Comparison of ENCODE assay signal across 32 cellular contexts in the genomic region with DNA sequence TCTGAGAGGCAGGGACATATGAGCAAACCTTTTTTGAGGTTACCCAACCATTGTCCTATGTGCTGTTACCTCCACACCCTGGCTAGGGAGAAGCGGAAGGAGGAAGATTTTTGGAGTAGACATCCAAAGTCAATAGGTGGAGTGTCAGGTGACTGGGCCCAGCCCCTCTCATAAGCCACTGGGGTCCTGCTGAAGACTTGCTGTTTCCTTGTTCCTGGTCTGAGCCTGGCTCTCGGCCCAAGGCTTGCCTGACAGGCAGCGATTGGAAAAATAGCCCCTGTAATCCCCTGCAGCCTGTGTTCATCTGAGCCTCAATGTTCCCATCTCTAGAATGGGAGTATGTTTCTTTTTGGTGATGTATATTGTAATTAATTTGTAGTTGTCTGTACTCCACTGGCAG. TPM values are rescaled to one million over a fixed set of nuclear protein-coding genes. Genes with fewer than 3 reads are reported as not detected.
DNase-seq lines count a peak whose midpoint lies in the region; ATAC-seq, FAIRE-seq and TF ChIP-seq lines count a peak whose summit lies in the region.
"Had no signal": no experiment of that assay in that cellular context is flagged by ENCODE, and none has a peak within 500 bp of the region (broad histone marks: within the 10 kb centered on the region; RNA-seq: fewer than 3 reads in every experiment).

No MANE protein-coding gene starts in this region.

- no peak overlapping the region for H2BK12ac ChIP-seq in H1 (ENCODE audit: low read depth, low read length)

- H3K4me3 Mint-ChIP-seq in natural killer cell treated with Interleukin-12 subunit alpha and Interleukin-12 subunit beta and Interleukin-15 and Interleukin-18, amount 100 ng/mL, for 72 hours: no peak overlapping the region
- H3K4me3 Mint-ChIP-seq: activated CD4-positive, alpha-beta memory T cell treated with anti-CD3 and anti-CD28 coated beads for 36 hours; activated naive CD8-positive, alpha-beta T cell treated with anti-CD3 and anti-CD28 coated beads for 36 hours; CD4-positive, CD25-positive, alpha-beta regulatory T cell; dendritic cell treated with granulocyte-macrophage colony-stimulating factor and Interleukin-4, amounts not matched to agents 40 ng/mL and 50 ng/mL, for 4 days; GM23338; neural progenitor cell; stimulated activated naive B cell treated with anti-CD40 and anti-IgM and Interleukin-4, amounts not matched to agents 10 μg/mL and 1 μg/mL and 100 μg/mL, for 72 hours had no signal

- TF ChIP-seq RAD21 in H1 (IDR thresholded peaks at IDR 0.05 in 1 of 2, conservative IDR thresholded peaks at IDR 0.05 in 1 of 2; ENCODE audit: low read depth in 2 of 2, low read length in 2 of 2): no peak

- no peaks in the 10 kb centered on the region for H4K20me1 ChIP-seq in OCI-LY3 (ENCODE audit: insufficient read depth, low read length)
- no peaks in the 10 kb centered on the region for H4K20me1 ChIP-seq in H1 (replicated peaks in 1 of 2; ENCODE audit: control insufficient read depth in 1 of 2, insufficient read depth in 2 of 2, low read length in 2 of 2)

- H3K56ac ChIP-seq in H1 (replicated peaks; ENCODE audit: insufficient read length, low read depth, low read length): no peak overlapping the region

- H2BK5ac ChIP-seq in H1 (ENCODE audit: low read depth, low read length): no peak overlapping the region

- no peak overlapping the region for H3K23ac ChIP-seq in H1 (ENCODE audit: insufficient read length)

- H3K4ac ChIP-seq in H1 (replicated peaks; ENCODE audit: insufficient read length, low read depth, low read length): no peak overlapping the region

- no peak overlapping the region for H2AK5ac ChIP-seq in H1 (ENCODE audit: low read depth, low read length)

- no peak overlapping the region for H2BK15ac ChIP-seq in H1 (ENCODE audit: low read length)

- H2BK120ac ChIP-seq in H1 (replicated peaks; ENCODE audit: low read depth, low read length): no peak overlapping the region

- H4K5ac ChIP-seq in H1 (ENCODE audit: insufficient read length, low read depth, low read length): no peak overlapping the region

- no peak overlapping the region for H2BK20ac ChIP-seq in H1 (ENCODE audit: low read length)

- no peak for DNase-seq in H1 (ENCODE audit: low read depth in 1 of 2, low spot score in 2 of 2)
- DNase-seq in lung (ENCODE audit: low spot score): peak; percentile 63
- no peak for DNase-seq in suprapubic skin (ENCODE audit: low spot score in 2 of 2)
- DNase-seq in T-helper 9 cell: no peak
- DNase-seq in natural killer cell treated with Interleukin-12 subunit alpha and Interleukin-12 subunit beta and Interleukin-15 and Interleukin-18, amount 100 ng/mL, for 72 hours (ENCODE audit: low spot score): no peak
- DNase-seq: activated CD4-positive, alpha-beta memory T cell treated with anti-CD3 and anti-CD28 coated beads for 36 hours; activated effector memory CD4-positive, alpha-beta T cell treated with anti-CD3 and anti-CD28 coated beads, Interleukin-2, amount 50 U/mL, for 16 hours; activated naive CD8-positive, alpha-beta T cell treated with anti-CD3 and anti-CD28 coated beads for 36 hours; activated T-cell treated with anti-CD3 and anti-CD28 coated beads for 4 hours; aorta; CD4-positive, CD25-positive, alpha-beta regulatory T cell; IMR-90; NCI-H1105 treated with DMSO at 0.1 percent for 48 hours; NCI-H2081; NCI-H2227 treated with DMSO at 0.1 percent for 48 hours; NCI-H526 treated with DMSO at 0.1 percent for 48 hours; posterior cingulate gyrus; SJCRH30; stimulated activated CD4-positive, alpha-beta T cell treated with anti-CD3 and anti-CD28 coated beads, Interleukin-15, amount 100 ng/mL, for 24 hours; stimulated activated naive B cell treated with anti-CD40 and anti-IgM and Interleukin-4, amounts not matched to agents 10 μg/mL and 1 μg/mL and 100 μg/mL, for 72 hours had no signal

- H3K9me3 Mint-ChIP-seq in natural killer cell treated with Interleukin-12 subunit alpha and Interleukin-12 subunit beta and Interleukin-15 and Interleukin-18, amount 100 ng/mL, for 72 hours: no peaks in the 10 kb centered on the region
- H3K9me3 Mint-ChIP-seq: activated CD4-positive, alpha-beta memory T cell treated with anti-CD3 and anti-CD28 coated beads for 36 hours; activated naive CD8-positive, alpha-beta T cell treated with anti-CD3 and anti-CD28 coated beads for 36 hours; dendritic cell treated with granulocyte-macrophage colony-stimulating factor and Interleukin-4, amounts not matched to agents 40 ng/mL and 50 ng/mL, for 4 days; GM23338; neural progenitor cell had no signal

- peaks cover 7 to 17% of the 10 kb centered on the region in 2 donors for H3K4me1 Mint-ChIP-seq in natural killer cell treated with Interleukin-12 subunit alpha and Interleukin-12 subunit beta and Interleukin-15 and Interleukin-18, amount 100 ng/mL, for 72 hours (ENCODE audit: low read depth in 2 of 2)
- H3K4me1 Mint-ChIP-seq: CD4-positive, CD25-positive, alpha-beta regulatory T cell; GM23338 had no signal

- no peak overlapping the region for H3K4me3 ChIP-seq in OCI-LY3 (ENCODE audit: low read length)
- H3K4me3 ChIP-seq in H1 (ENCODE audit: extremely low read depth in 1 of 4, insufficient read depth in 2 of 4, low read depth in 3 of 4, low read length in 4 of 4): no peak overlapping the region
- H3K4me3 ChIP-seq in lung: no peak overlapping the region
- no peak overlapping the region for H3K4me3 ChIP-seq in suprapubic skin
- H3K4me3 ChIP-seq in gastroesophageal sphincter: no peak overlapping the region
- H3K4me3 ChIP-seq: GM23338, neural progenitor cell, SJCRH30 had no signal

- H3K27me3 ChIP-seq in OCI-LY3 (ENCODE audit: low read depth, low read length): no peaks in the 10 kb centered on the region
- H3K27me3 ChIP-seq in H1 (replicated peaks in 1 of 4; ENCODE audit: control insufficient read depth in 3 of 4, extremely low read depth in 1 of 4, insufficient read depth in 3 of 4, low read length in 3 of 4): peaks cover 0 to 3% (median 0%) of the 10 kb centered on the region in 4 experiments; a peak in 1 of 7 replicates
- no peaks in the 10 kb centered on the region for H3K27me3 ChIP-seq in lung (ENCODE audit: control insufficient read depth, insufficient read depth)
- no peaks in the 10 kb centered on the region for H3K27me3 ChIP-seq in suprapubic skin
- peaks cover 4% of the 10 kb centered on the region for H3K27me3 ChIP-seq in gastroesophageal sphincter
- H3K27me3 ChIP-seq: neural progenitor cell, SJCRH30 had no signal

- no peak overlapping the region for H4K91ac ChIP-seq in H1 (replicated peaks; ENCODE audit: insufficient read length, low read length)

- FAIRE-seq in H1 (lab: Jason Lieb, UNC): no peak
- FAIRE-seq: endometrium had no signal

- H3K79me1 ChIP-seq in H1 (ENCODE audit: low read depth, low read length): no peaks in the 10 kb centered on the region

- H3K27me3 Mint-ChIP-seq in natural killer cell treated with Interleukin-12 subunit alpha and Interleukin-12 subunit beta and Interleukin-15 and Interleukin-18, amount 100 ng/mL, for 72 hours: peaks cover 0 to 7% of the 10 kb centered on the region in 2 donors
- H3K27me3 Mint-ChIP-seq: activated naive CD8-positive, alpha-beta T cell treated with anti-CD3 and anti-CD28 coated beads for 36 hours; CD4-positive, CD25-positive, alpha-beta regulatory T cell; stimulated activated naive B cell treated with anti-CD40 and anti-IgM and Interleukin-4, amounts not matched to agents 10 μg/mL and 1 μg/mL and 100 μg/mL, for 72 hours had no signal

- TF ChIP-seq POLR2A in H1 (IDR thresholded peaks at IDR 0.05; ENCODE audit: control extremely low read depth in 1 of 2, low read depth in 2 of 2, low read length in 2 of 2) (no peak), suprapubic skin (IDR thresholded peaks at IDR 0.05) (no peak), gastroesophageal sphincter (IDR thresholded peaks at IDR 0.05) (no peak)

- H3K9ac ChIP-seq in OCI-LY3 (ENCODE audit: low read length) (peak overlapping the region; percentile 88), H1 (replicated peaks in 1 of 4; ENCODE audit: extremely low read depth in 1 of 4, low read depth in 3 of 4, low read length in 3 of 4) (no peak overlapping the region)
- H3K9ac ChIP-seq: neural progenitor cell had no signal

- POLR2A ChIA-PET in H1 (lab: Charles Lee; ENCODE audit: partially characterized antibody): no interaction called here

- no peaks in the 10 kb centered on the region for H3K79me2 ChIP-seq in OCI-LY3 (ENCODE audit: low read length)
- H3K79me2 ChIP-seq in H1 (ENCODE audit: control insufficient read depth in 1 of 2, insufficient read depth in 2 of 2, low read length in 2 of 2): no peaks in the 10 kb centered on the region

- H3K27ac Mint-ChIP-seq in natural killer cell treated with Interleukin-12 subunit alpha and Interleukin-12 subunit beta and Interleukin-15 and Interleukin-18, amount 100 ng/mL, for 72 hours: no peak overlapping the region
- H3K27ac Mint-ChIP-seq: activated CD4-positive, alpha-beta memory T cell treated with anti-CD3 and anti-CD28 coated beads for 36 hours; activated naive CD8-positive, alpha-beta T cell treated with anti-CD3 and anti-CD28 coated beads for 36 hours; GM23338; neural progenitor cell; stimulated activated naive B cell treated with anti-CD40 and anti-IgM and Interleukin-4, amounts not matched to agents 10 μg/mL and 1 μg/mL and 100 μg/mL, for 72 hours had no signal

- TF ChIP-seq CTCF in OCI-LY3 (IDR thresholded peaks at IDR 0.05; ENCODE audit: low read depth, low read length): no peak
- no peak for TF ChIP-seq CTCF in H1 (IDR thresholded peaks at IDR 0.05; ENCODE audit: control extremely low read depth in 1 of 3, insufficient read depth in 1 of 3, low read depth in 1 of 3, low read length in 3 of 3)
- no peak for TF ChIP-seq CTCF in lung (IDR thresholded peaks at IDR 0.05; ENCODE audit: control extremely low read depth, extremely low read depth)
- no peak for TF ChIP-seq CTCF in suprapubic skin (IDR thresholded peaks at IDR 0.05)
- TF ChIP-seq CTCF in gastroesophageal sphincter (IDR thresholded peaks at IDR 0.05): no peak

- H3K36me3 ChIP-seq in OCI-LY3 (replicated peaks; ENCODE audit: low read depth, low read length): peaks cover 9% of the 10 kb centered on the region
- H3K36me3 ChIP-seq in H1 (ENCODE audit: control insufficient read depth in 2 of 4, insufficient read depth in 4 of 4, low read length in 3 of 4): no peaks in the 10 kb centered on the region
- no peaks in the 10 kb centered on the region for H3K36me3 ChIP-seq in lung (ENCODE audit: control insufficient read depth in 2 of 2, insufficient read depth in 2 of 2, low read length in 2 of 2)
- H3K36me3 ChIP-seq in suprapubic skin: no peaks in the 10 kb centered on the region
- no peaks in the 10 kb centered on the region for H3K36me3 ChIP-seq in gastroesophageal sphincter
- H3K36me3 ChIP-seq: neural progenitor cell, SJCRH30 had no signal

- TF ChIP-seq EP300 in H1 (IDR thresholded peaks at IDR 0.05; ENCODE audit: borderline replicate concordance in 1 of 2, low read depth in 2 of 2, low read length in 2 of 2) (no peak), suprapubic skin (IDR thresholded peaks at IDR 0.05) (no peak), gastroesophageal sphincter (IDR thresholded peaks at IDR 0.05) (no peak)

- no peak overlapping the region for H4K8ac ChIP-seq in H1 (ENCODE audit: extremely low read depth, insufficient read depth, low read length)

- 87% methylated on average over 3 of the region's 3 CpGs; no CpG with 5 or more reads in 1 of the 2 experiments for WGBS in H1 (ENCODE audit: extremely low coverage in 1 of 2, insufficient coverage in 1 of 2, insufficient read length in 1 of 2, insufficient replicate concordance in 2 of 2, low coverage in 1 of 2, low lambda C conversion rate in 2 of 2, missing lambda C conversion rate in 1 of 2), 2 experiments
- WGBS in lung, 2 donors: 73 to 87% methylated on average over 3 of the region's 3 CpGs
- WGBS in suprapubic skin: 86% methylated on average over 3 of the region's 3 CpGs
- WGBS in gastroesophageal sphincter (ENCODE audit: low coverage in 1 of 2), 2 donors: 77 to 100% methylated on average over 3 of the region's 3 CpGs

- H2AFZ ChIP-seq in OCI-LY3 (ENCODE audit: low read depth, low read length) (peak overlapping the region; percentile 56; the same call in 1 of the 2 replicates), H1 (ENCODE audit: low read length) (no peak overlapping the region)
- H2AFZ ChIP-seq: GM23338, neural progenitor cell had no signal

- H3K27ac ChIP-seq in OCI-LY3 (ENCODE audit: low read length) (peak overlapping the region; percentile 96), H1 (ENCODE audit: low read depth, low read length) (no peak overlapping the region), lung (ENCODE audit: low read depth in 1 of 2, low read length in 1 of 2) (peak overlapping the region in 1 of 2 donors; percentile 1), suprapubic skin (peak overlapping the region; percentile 39), gastroesophageal sphincter (no peak overlapping the region)
- H3K27ac ChIP-seq: neural progenitor cell, SJCRH30 had no signal

- H3K23me2 ChIP-seq in H1 (ENCODE audit: low read depth, low read length): no peaks in the 10 kb centered on the region

- ATAC-seq in lung (ENCODE audit: insufficient read depth, low FRiP score): peak; percentile 29
- ATAC-seq in HG02870 (IDR thresholded peaks at IDR 0.05; ENCODE audit: unreplicated experiment): no peak
- no peak for ATAC-seq in natural killer cell treated with Interleukin-12 subunit alpha and Interleukin-12 subunit beta and Interleukin-15 and Interleukin-18, amount 100 ng/mL, for 72 hours
- no peak for ATAC-seq in gastroesophageal sphincter
- ATAC-seq: GM23338; stimulated activated naive B cell treated with anti-CD40 and anti-IgM and Interleukin-4, amounts not matched to agents 10 μg/mL and 1 μg/mL and 100 μg/mL, for 72 hours had no signal

- no peaks in the 10 kb centered on the region for H3K36me3 Mint-ChIP-seq in natural killer cell treated with Interleukin-12 subunit alpha and Interleukin-12 subunit beta and Interleukin-15 and Interleukin-18, amount 100 ng/mL, for 72 hours
- H3K36me3 Mint-ChIP-seq: activated CD4-positive, alpha-beta memory T cell treated with anti-CD3 and anti-CD28 coated beads for 36 hours; activated naive CD8-positive, alpha-beta T cell treated with anti-CD3 and anti-CD28 coated beads for 36 hours; neural progenitor cell had no signal

- H3K9me3 ChIP-seq in OCI-LY3 (ENCODE audit: insufficient read depth, low read length) (peaks cover 9% of the 10 kb centered on the region), H1 (ENCODE audit: insufficient read depth in 2 of 2, low read depth in 1 of 2, low read length in 1 of 2) (no peaks in the 10 kb centered on the region), lung (ENCODE audit: control insufficient read depth in 2 of 2, insufficient read depth in 1 of 2, low read length in 1 of 2) (no peaks in the 10 kb centered on the region), suprapubic skin (no peaks in the 10 kb centered on the region), gastroesophageal sphincter (peaks cover 0 to 11% (median 0%) of the 10 kb centered on the region in 3 donors)

- H3K4me2 ChIP-seq in OCI-LY3 (ENCODE audit: low read length) (peak overlapping the region; percentile 87), H1 (ENCODE audit: insufficient read depth in 1 of 2, low read depth in 2 of 2, low read length in 2 of 2) (no peak overlapping the region)
- H3K4me2 ChIP-seq: GM23338, neural progenitor cell had no signal

- H3K4me1 ChIP-seq in OCI-LY3 (ENCODE audit: low read length): peaks cover 96% of the 10 kb centered on the region
- no peaks in the 10 kb centered on the region for H3K4me1 ChIP-seq in H1 (replicated peaks in 1 of 4; ENCODE audit: control insufficient read depth in 3 of 4, insufficient read depth in 4 of 4, low read length in 3 of 4)
- no peaks in the 10 kb centered on the region for H3K4me1 ChIP-seq in lung (ENCODE audit: control insufficient read depth in 2 of 2, insufficient read depth in 2 of 2, low read length in 2 of 2)
- peaks cover 25% of the 10 kb centered on the region for H3K4me1 ChIP-seq in suprapubic skin
- H3K4me1 ChIP-seq in gastroesophageal sphincter: no peaks in the 10 kb centered on the region
- H3K4me1 ChIP-seq: SJCRH30 had no signal

- H3K14ac ChIP-seq in H1 (ENCODE audit: insufficient read length): no peak overlapping the region

- H3K18ac ChIP-seq in H1 (ENCODE audit: extremely low read depth, low read length): no peak overlapping the region

- CTCF ChIA-PET in H1 (lab: Charles Lee; ENCODE audit: partially characterized antibody): interaction anchor here (1.3 to 9.3 kb wide), 4 partner anchors 19 to 155 kb away, joined by 3 to 77 read pairs (median 5); no protein-coding TSS in a partner anchor

RNA-seq across cellular contexts. Expression of gene PIGR, which starts 6.9 kb away (rescaled TPM):
- total RNA-seq in H1 (2021; fragmentation: NEBNext Ultra II Directional; extraction: Animal tissue kit (Norgen Biotek cat#: 25700)): not detected in 2 replicates
- polyA plus RNA-seq in H1 (2011; rRNA removed): not detected in 2 replicates
- not detected for polyA plus RNA-seq in H1 (2011; cell fraction: cytosol; rRNA removed)
- polyA plus RNA-seq in H1 (2011; cell fraction: nucleus; rRNA removed): not detected
- not detected in 4 replicates for polyA plus RNA-seq in H1 (2012, experiment 1 of 2)
- polyA plus RNA-seq in H1 (2012, experiment 2 of 2): not detected
- polyA plus RNA-seq in H1 (2013, experiment 1 of 2): not detected
- polyA plus RNA-seq in H1 (2013, experiment 2 of 2): not detected
- polyA minus RNA-seq in H1 (2011; rRNA and poly(A)+ RNA removed): not detected in 2 replicates
- not detected for polyA minus RNA-seq in H1 (2011; cell fraction: cytosol; rRNA and poly(A)+ RNA removed)
- polyA minus RNA-seq in H1 (2011; cell fraction: nucleus; rRNA and poly(A)+ RNA removed): not detected
- total RNA-seq in lung: 100 to 1,000 TPM; 381 to 845 TPM
- polyA plus RNA-seq in lung: 100 to 1,000 TPM; 131 to 216 TPM
- total RNA-seq in suprapubic skin: 1 to 10 TPM in 3 of 4 donors, under 1 TPM in 1; 0.49 to 6.4 (median 2.3) TPM
- total RNA-seq in natural killer cell treated with Interleukin-12 subunit alpha and Interleukin-12 subunit beta and Interleukin-15 and Interleukin-18, amount 100 ng/mL, for 72 hours: under 1 TPM in 1 of 2 donors, not detected in 1; 0.08 TPM
- total RNA-seq in gastroesophageal sphincter: 100 to 1,000 TPM in 1 of 4 donors, under 1 TPM in 3; 0.16 to 256 (median 0.35) TPM
- total RNA-seq: CD4-positive, CD25-positive, alpha-beta regulatory T cell; Daoy; fibroblast of lung; GM23338; IMR-90; SJCRH30 had no signal
- polyA plus RNA-seq: CD4-positive, CD25-positive, alpha-beta regulatory T cell; fibroblast of lung; GM23338; IMR-90 had no signal

RNA-seq across cellular contexts. Expression of gene FCAMR, which starts 17.1 kb away (rescaled TPM):
- not detected in 2 replicates for total RNA-seq in H1 (2021; fragmentation: NEBNext Ultra II Directional; extraction: Animal tissue kit (Norgen Biotek cat#: 25700))
- polyA plus RNA-seq in H1 (2011; rRNA removed) (not detected in 2 replicates), lung (under 1 TPM in 1 of 2 donors, not detected in 1; 0.18 TPM)
- not detected for polyA plus RNA-seq in H1 (2011; cell fraction: cytosol; rRNA removed)
- polyA plus RNA-seq in H1 (2011; cell fraction: nucleus; rRNA removed): not detected
- polyA plus RNA-seq in H1 (2012, experiment 1 of 2): not detected in 4 replicates
- not detected for polyA plus RNA-seq in H1 (2012, experiment 2 of 2)
- polyA plus RNA-seq in H1 (2013, experiment 1 of 2): not detected
- polyA plus RNA-seq in H1 (2013, experiment 2 of 2): not detected
- polyA minus RNA-seq in H1 (2011; rRNA and poly(A)+ RNA removed): not detected in 2 replicates
- not detected for polyA minus RNA-seq in H1 (2011; cell fraction: cytosol; rRNA and poly(A)+ RNA removed)
- not detected for polyA minus RNA-seq in H1 (2011; cell fraction: nucleus; rRNA and poly(A)+ RNA removed)
- total RNA-seq in lung (under 1 TPM in 1 of 2 donors, not detected in 1; 0.40 TPM), suprapubic skin (not detected), gastroesophageal sphincter (under 1 TPM in 1 of 4 donors, not detected in 3; 0.39 TPM)
- total RNA-seq in natural killer cell treated with Interleukin-12 subunit alpha and Interleukin-12 subunit beta and Interleukin-15 and Interleukin-18, amount 100 ng/mL, for 72 hours: not detected
- total RNA-seq: activated CD4-positive, alpha-beta memory T cell treated with anti-CD3 and anti-CD28 coated beads for 36 hours; activated naive CD8-positive, alpha-beta T cell treated with anti-CD3 and anti-CD28 coated beads for 36 hours; aorta; cardiac septum; CD4-positive, CD25-positive, alpha-beta regulatory T cell; Daoy; fibroblast of lung; GM23338; IMR-90; SJCRH30; temporal lobe had no signal
- polyA plus RNA-seq: aorta; CD4-positive, CD25-positive, alpha-beta regulatory T cell; fibroblast of lung; GM23338; IMR-90 had no signal

RNA-seq across cellular contexts. Expression of gene FCMR, which starts 31.4 kb away (rescaled TPM):
- not detected in 2 replicates for total RNA-seq in H1 (2021; fragmentation: NEBNext Ultra II Directional; extraction: Animal tissue kit (Norgen Biotek cat#: 25700))
- polyA plus RNA-seq in H1 (2011; rRNA removed) (0.47 and 0.53 TPM in 2 replicates), lung (10 to 100 TPM in 1 of 2 donors, 1 to 10 TPM in 1; 3.6 to 13.3 TPM)
- 0.19 TPM for polyA plus RNA-seq in H1 (2011; cell fraction: cytosol; rRNA removed)
- 0.26 TPM for polyA plus RNA-seq in H1 (2011; cell fraction: nucleus; rRNA removed)
- polyA plus RNA-seq in H1 (2012, experiment 1 of 2): 0.29 to 0.46 TPM in 2 of 4 replicates, not detected in the others
- polyA plus RNA-seq in H1 (2012, experiment 2 of 2): 0.25 TPM
- 0.16 TPM for polyA plus RNA-seq in H1 (2013, experiment 1 of 2)
- 0.18 TPM for polyA plus RNA-seq in H1 (2013, experiment 2 of 2)
- 0.16 TPM in 1 of 2 replicates, not detected in the other for polyA minus RNA-seq in H1 (2011; rRNA and poly(A)+ RNA removed)
- not detected for polyA minus RNA-seq in H1 (2011; cell fraction: cytosol; rRNA and poly(A)+ RNA removed)
- not detected for polyA minus RNA-seq in H1 (2011; cell fraction: nucleus; rRNA and poly(A)+ RNA removed)
- total RNA-seq in lung (10 to 100 TPM in 1 of 2 donors, 1 to 10 TPM in 1; 8.5 to 10.5 TPM), suprapubic skin (1 to 10 TPM in 3 of 4 donors, under 1 TPM in 1; 0.39 to 2.9 (median 2.2) TPM), gastroesophageal sphincter (1 to 10 TPM in 3 of 4 donors, not detected in 1; 1.0 to 4.1 (median 1.6) TPM)
- 1 to 10 TPM; 4.1 to 6.8 TPM for total RNA-seq in natural killer cell treated with Interleukin-12 subunit alpha and Interleukin-12 subunit beta and Interleukin-15 and Interleukin-18, amount 100 ng/mL, for 72 hours
- total RNA-seq: GM23338, IMR-90, SJCRH30 had no signal

RNA-seq across cellular contexts. Expression of gene IL24, which starts 55.9 kb away (rescaled TPM):
- total RNA-seq in H1 (2021; fragmentation: NEBNext Ultra II Directional; extraction: Animal tissue kit (Norgen Biotek cat#: 25700)): not detected in 2 replicates
- polyA plus RNA-seq in H1 (2011; rRNA removed): not detected in 2 replicates
- polyA plus RNA-seq in H1 (2011; cell fraction: cytosol; rRNA removed): not detected
- polyA plus RNA-seq in H1 (2011; cell fraction: nucleus; rRNA removed): not detected
- polyA plus RNA-seq in H1 (2012, experiment 1 of 2): not detected in 4 replicates
- polyA plus RNA-seq in H1 (2012, experiment 2 of 2): not detected
- not detected for polyA plus RNA-seq in H1 (2013, experiment 1 of 2)
- not detected for polyA plus RNA-seq in H1 (2013, experiment 2 of 2)
- polyA minus RNA-seq in H1 (2011; rRNA and poly(A)+ RNA removed): not detected in 2 replicates
- not detected for polyA minus RNA-seq in H1 (2011; cell fraction: cytosol; rRNA and poly(A)+ RNA removed)
- not detected for polyA minus RNA-seq in H1 (2011; cell fraction: nucleus; rRNA and poly(A)+ RNA removed)
- not detected for total RNA-seq in lung
- 1 to 10 TPM in 1 of 2 donors, under 1 TPM in 1; 0.67 to 8.7 TPM for polyA plus RNA-seq in lung
- total RNA-seq in suprapubic skin: not detected
- total RNA-seq in natural killer cell treated with Interleukin-12 subunit alpha and Interleukin-12 subunit beta and Interleukin-15 and Interleukin-18, amount 100 ng/mL, for 72 hours: not detected
- total RNA-seq in gastroesophageal sphincter: not detected
- total RNA-seq: aorta; cardiac septum; CD4-positive, CD25-positive, alpha-beta regulatory T cell; GM23338; liver; SJCRH30; temporal lobe had no signal
- polyA plus RNA-seq: aorta, GM23338 had no signal

Comparison
In these comparisons a context has a peak if more than half of its experiments do, and no peak if none do; other contexts are left out.
1. H3K27ac ChIP-seq: peak in OCI-LY3 (single experiment) and suprapubic skin (single experiment); none in H1 (single experiment) and gastroesophageal sphincter (0 of 4).